In genomic region chr12:124503305-124503704, GRCh38 we compare ENCODE assay signal across 24 cellular contexts.
"Had no signal": no experiment of that assay in that cellular context is flagged by ENCODE, and none has a peak within 500 bp of the region (broad histone marks: within the 10 kb centered on the region; RNA-seq: fewer than 3 reads in every experiment).

No MANE protein-coding gene starts in this region.

- ATAC-seq: activated T-helper 17 cell treated with anti-CD3 and anti-CD28 coated beads, Interleukin-2, amount 50 U/mL, for 72 hours; left colon; right cardiac atrium; WTC11 had no signal

- H3K27ac ChIP-seq: brain microvascular endothelial cell, colonic mucosa, hepatocyte, suprapubic skin had no signal

- H3K4me3 ChIP-seq: colonic mucosa, esophagus squamous epithelium, hepatocyte, lung, prostate gland, skin epidermis, suprapubic skin, transverse colon had no signal

- H3K27me3 Mint-ChIP-seq: activated CD4-positive, alpha-beta memory T cell treated with anti-CD3 and anti-CD28 coated beads for 36 hours; activated T-helper 17 cell treated with anti-CD3 and anti-CD28 coated beads, Interleukin-2, amount 50 U/mL, for 72 hours; stimulated activated naive CD8-positive, alpha-beta T cell treated with anti-CD3 and anti-CD28 coated beads, Interleukin-15, Interleukin-2, amounts not matched to agents 100 ng/mL and 50 ng/mL, for 24 hours had no signal

- H2AFZ ChIP-seq: hepatocyte had no signal

- H3K4me3 Mint-ChIP-seq: activated CD4-positive, alpha-beta memory T cell treated with anti-CD3 and anti-CD28 coated beads for 36 hours; activated T-helper 17 cell treated with anti-CD3 and anti-CD28 coated beads, Interleukin-2, amount 50 U/mL, for 72 hours; stimulated activated naive CD8-positive, alpha-beta T cell treated with anti-CD3 and anti-CD28 coated beads, Interleukin-15, Interleukin-2, amounts not matched to agents 100 ng/mL and 50 ng/mL, for 24 hours; T-helper 2 cell treated with Interferon-gamma antibody and Interleukin-4, amounts not matched to agents 5 μg/mL and 100 μg/mL, for 36 hours; WTC11 had no signal

- H3K4me2 ChIP-seq: hepatocyte had no signal

- H3K27ac Mint-ChIP-seq: activated CD4-positive, alpha-beta memory T cell treated with anti-CD3 and anti-CD28 coated beads for 36 hours; activated T-helper 17 cell treated with anti-CD3 and anti-CD28 coated beads, Interleukin-2, amount 50 U/mL, for 72 hours; stimulated activated naive CD8-positive, alpha-beta T cell treated with anti-CD3 and anti-CD28 coated beads, Interleukin-15, Interleukin-2, amounts not matched to agents 100 ng/mL and 50 ng/mL, for 24 hours; T-helper 2 cell treated with Interferon-gamma antibody and Interleukin-4, amounts not matched to agents 5 μg/mL and 100 μg/mL, for 36 hours had no signal

- H3K9me3 Mint-ChIP-seq: activated CD4-positive, alpha-beta memory T cell treated with anti-CD3 and anti-CD28 coated beads for 36 hours; activated T-helper 17 cell treated with anti-CD3 and anti-CD28 coated beads, Interleukin-2, amount 50 U/mL, for 72 hours; stimulated activated naive CD8-positive, alpha-beta T cell treated with anti-CD3 and anti-CD28 coated beads, Interleukin-15, Interleukin-2, amounts not matched to agents 100 ng/mL and 50 ng/mL, for 24 hours; T-helper 2 cell treated with Interferon-gamma antibody and Interleukin-4, amounts not matched to agents 5 μg/mL and 100 μg/mL, for 36 hours; WTC11 had no signal

- H3K36me3 ChIP-seq: brain microvascular endothelial cell, colonic mucosa, esophagus squamous epithelium, prostate gland, suprapubic skin, transverse colon had no signal

- H3K9me3 ChIP-seq: colonic mucosa, esophagus squamous epithelium, prostate gland, suprapubic skin, transverse colon had no signal

- FAIRE-seq: TTC549 had no signal

- DNase-seq: activated CD4-positive, alpha-beta memory T cell treated with anti-CD3 and anti-CD28 coated beads for 36 hours; activated CD4-positive, alpha-beta T cell treated with anti-CD3 and anti-CD28 coated beads for 4 hours; activated naive CD4-positive, alpha-beta T cell; activated T-cell treated with anti-CD3 and anti-CD28 coated beads, Interleukin-2, amount 50 U/mL, for 1 hour; anterior cingulate cortex; brain microvascular endothelial cell; central memory CD4-positive, alpha-beta T cell; colonic mucosa; esophagus squamous epithelium; islet precursor cell; left colon; midbrain; transverse colon had no signal

- H3K36me3 Mint-ChIP-seq: activated CD4-positive, alpha-beta memory T cell treated with anti-CD3 and anti-CD28 coated beads for 36 hours; WTC11 had no signal

- H3K27me3 ChIP-seq: brain microvascular endothelial cell, colonic mucosa, esophagus squamous epithelium, hepatocyte, suprapubic skin, transverse colon had no signal
